In the genomic region with DNA sequence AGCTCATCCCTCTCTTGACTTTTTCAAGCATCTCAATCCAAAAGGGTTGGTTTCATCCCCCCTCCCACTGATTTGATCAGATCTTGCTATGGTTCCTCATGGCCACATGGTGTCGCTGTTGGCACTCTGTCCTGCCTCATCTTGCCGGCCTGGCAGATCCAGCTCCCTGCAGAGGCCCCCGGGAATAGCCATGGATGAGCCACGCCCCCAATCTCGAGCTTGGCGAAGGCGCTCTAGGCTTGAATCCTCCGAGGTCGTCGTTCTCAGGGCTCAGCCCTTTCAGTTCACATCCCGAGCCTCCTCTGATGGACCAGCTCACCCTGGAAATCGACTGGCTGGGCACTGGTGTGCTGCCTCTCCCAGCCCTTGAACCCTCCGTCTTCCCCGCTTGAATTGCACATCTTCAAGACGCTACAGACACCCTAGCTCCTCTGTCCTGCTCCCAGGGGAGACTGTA, we compare ENCODE assay signal across 8 cellular contexts.
DNase-seq lines count a peak whose midpoint lies in the region; ATAC-seq and TF ChIP-seq lines count a peak whose summit lies in the region.

No MANE protein-coding gene starts in this region.

- DNase-seq in activated CD8-positive, alpha-beta memory T cell treated with anti-CD3 and anti-CD28 coated beads for 24 hours, result peak; percentile 57
- no peak for DNase-seq in activated CD8-positive, alpha-beta memory T cell treated with anti-CD3 and anti-CD28 coated beads, Interleukin-2, amount 50 U/mL, for 4 hours
- DNase-seq in M059J (ENCODE audit: low read depth) (peak; percentile 81), RPMI7951 (ENCODE audit: low read depth) (peak; percentile 61), colonic mucosa (peak; percentile 44), left colon (peak; percentile 49 to 59)
- DNase-seq in stimulated activated CD4-positive, alpha-beta T cell treated with anti-CD3 and anti-CD28 coated beads, Interleukin-4, amount 100 ng/mL, for 1 hour, result peak; percentile 5

- no peaks in the 10 kb centered on the region for H3K36me3 ChIP-seq in colonic mucosa

- H3K9me3 ChIP-seq in colonic mucosa, result no peaks in the 10 kb centered on the region

- TF ChIP-seq CTCF in colonic mucosa (IDR thresholded peaks at IDR 0.05), result peak; percentile 58

- no peak overlapping the region for H3K4me3 ChIP-seq in colonic mucosa

- H3K4me1 ChIP-seq in colonic mucosa, result no peaks in the 10 kb centered on the region

- ATAC-seq in left colon (peak; percentile 37), GM21381 (IDR thresholded peaks at IDR 0.05; ENCODE audit: unreplicated experiment) (no peak)

- H3K27me3 ChIP-seq in colonic mucosa, result no peaks in the 10 kb centered on the region

- intact Hi-C loops in colonic mucosa (cut with DNase I), result no loop called here
- intact Hi-C loops in left colon (cut with DNase I, micrococcal nuclease), result no loop called here

- H3K9ac ChIP-seq in colonic mucosa (ENCODE audit: low read depth in 2 of 2, low read length in 2 of 2), result no peak overlapping the region

- no peak overlapping the region for H3K27ac ChIP-seq in colonic mucosa
